34 cellular contexts compared by ENCODE assay signal in genomic region chr5:113761594-113761993, GRCh38.
"Had no signal": no experiment of that assay in that cellular context is flagged by ENCODE, and none has a peak within 500 bp of the region (broad histone marks: within the 10 kb centered on the region; RNA-seq: fewer than 3 reads in every experiment).

No MANE protein-coding gene starts in this region.

- H3K4me1 ChIP-seq: adrenal gland, body of pancreas, breast epithelium had no signal

- H3K4me3 ChIP-seq: adrenal gland, body of pancreas, breast epithelium, coronary artery had no signal

- ATAC-seq: activated CD8-positive, alpha-beta T cell treated with anti-CD3 and anti-CD28 coated beads for 36 hours; activated naive CD4-positive, alpha-beta T cell treated with anti-CD3 and anti-CD28 coated beads, Interleukin-2, amount 50 U/mL, for 72 hours; activated T-cell treated with anti-CD3 and anti-CD28 coated beads, Interleukin-2, amount 50 U/mL, for 72 hours; activated T-helper 17 cell treated with anti-CD3 and anti-CD28 coated beads, Interleukin-2, amount 50 U/mL, for 72 hours; body of pancreas had no signal

- FAIRE-seq: astrocyte, colon, TTC549 had no signal

- DNase-seq: activated B cell treated with CpG ODN at 0.5 μM for 24 hours; activated CD4-positive, alpha-beta memory T cell treated with anti-CD3 and anti-CD28 coated beads for 36 hours; activated CD4-positive, alpha-beta T cell treated with anti-CD3 and anti-CD28 coated beads for 4 hours; activated CD4-positive, alpha-beta T cell treated with anti-CD3 and anti-CD28 coated beads, Interleukin-2, amount 10 ng/mL, durations not matched to agents 24 days and 14 days; activated CD4-positive, alpha-beta T cell treated with anti-CD3 and anti-CD28 coated beads, Interleukin-2, amount 50 U/mL, for 1 hour; activated CD4-positive, alpha-beta T cell treated with anti-CD3 and anti-CD28 coated beads, Interleukin-2, amount 50 U/mL, for 4 hours; activated CD4-positive, CD25-positive, alpha-beta regulatory T cell treated with anti-CD3 and anti-CD28 coated beads, Interleukin-2, amount 50 U/mL, for 72 hours; activated CD8-positive, alpha-beta memory T cell treated with anti-CD3 and anti-CD28 coated beads, Interleukin-2, amount 50 U/mL, for 4 hours; activated CD8-positive, alpha-beta T cell treated with anti-CD3 and anti-CD28 coated beads for 36 hours; activated effector memory CD4-positive, alpha-beta T cell treated with anti-CD3 and anti-CD28 coated beads, Interleukin-2, amount 50 U/mL, for 16 hours; activated gamma-delta T cell treated with Interleukin-2 at 50 U/mL for 16 hours; activated naive CD4-positive, alpha-beta T cell; activated naive CD4-positive, alpha-beta T cell treated with anti-CD3 and anti-CD28 coated beads for 36 hours; activated naive CD4-positive, alpha-beta T cell treated with anti-CD3 and anti-CD28 coated beads, Interleukin-2, amount 50 U/mL, for 16 hours; activated naive CD8-positive, alpha-beta T cell treated with anti-CD3 and anti-CD28 coated beads for 36 hours; activated T-cell treated with anti-CD3 and anti-CD28 coated beads for 4 hours; activated T-cell treated with anti-CD3 and anti-CD28 coated beads, Interleukin-2, amount 50 U/mL, for 1 hour; activated T-cell treated with anti-CD3 and anti-CD28 coated beads, Interleukin-2, amount 50 U/mL, for 72 hours; adrenal gland; amniotic stem cell; aorta; body of pancreas; brain microvascular endothelial cell; central memory CD4-positive, alpha-beta T cell; T-helper 2 cell; T-helper 9 cell had no signal

- H3K9me3 ChIP-seq: adrenal gland had no signal

- H3K36me3 ChIP-seq: adrenal gland, brain microvascular endothelial cell, breast epithelium had no signal

- H3K27me3 ChIP-seq: adrenal gland, body of pancreas, brain microvascular endothelial cell, breast epithelium had no signal

- H3K27ac ChIP-seq: adrenal gland, body of pancreas, brain microvascular endothelial cell, breast epithelium, coronary artery, VCaP had no signal
